Comparison of ENCODE assay signal across 9 cellular contexts in the genomic region with DNA sequence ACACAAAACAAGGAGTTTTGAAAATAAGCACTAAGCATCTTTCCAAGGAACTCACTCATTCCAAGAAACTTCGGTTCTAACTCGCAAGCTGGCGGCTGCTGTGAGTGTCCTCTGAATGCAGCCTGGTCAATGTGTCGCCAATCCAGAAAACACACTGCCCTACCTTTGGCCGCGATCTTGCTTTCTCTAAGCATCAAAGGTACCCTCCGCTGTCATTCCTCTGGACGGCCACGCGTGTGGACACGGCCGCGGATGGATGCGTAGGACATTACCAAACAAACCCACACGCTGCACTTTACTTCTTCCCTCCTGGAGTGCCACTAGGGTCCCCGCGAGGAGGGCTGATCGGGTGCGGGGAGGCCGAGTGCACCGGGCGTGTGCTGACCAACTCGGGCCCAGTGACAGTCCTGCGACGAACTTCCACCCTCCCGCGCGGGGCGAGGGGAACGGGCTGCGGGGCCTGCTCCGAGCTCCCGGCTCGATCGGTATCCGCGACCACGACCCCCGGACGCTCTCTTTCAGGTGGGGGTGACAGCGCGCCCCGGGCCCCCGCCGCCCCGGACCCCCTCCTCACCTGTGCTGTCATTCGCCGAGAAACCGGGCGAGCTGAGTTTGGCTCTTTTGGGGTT. TPM values are rescaled to one million over a fixed set of nuclear protein-coding genes. Genes with fewer than 3 reads are reported as not detected.
DNase-seq lines count a peak whose midpoint lies in the region; ATAC-seq, FAIRE-seq and TF ChIP-seq lines count a peak whose summit lies in the region.
"Had no signal": no experiment of that assay in that cellular context is flagged by ENCODE, and none has a peak within 500 bp of the region (broad histone marks: within the 10 kb centered on the region; RNA-seq: fewer than 3 reads in every experiment).

No MANE protein-coding gene starts in this region.

- FAIRE-seq in GM12878 (lab: Jason Lieb, UNC) (no peak), kidney (lab: Jason Lieb, UNC) (no peak)
- FAIRE-seq: frontal cortex had no signal

- H2AFZ ChIP-seq in GM12878 (ENCODE audit: control insufficient read depth, low read depth, low read length): no peak overlapping the region

- POLR2A ChIA-PET in GM12878 (lab: Charles Lee): interaction anchor here (0.5 to 3.5 kb wide), 8 partner anchors 9 to 138 kb away, joined by 3 to 22 read pairs (median 4); no protein-coding TSS in a partner anchor
- POLR2A ChIA-PET in GM10248 (lab: Yijun Ruan, JAX): no interaction called here

- H3K4me3 ChIP-seq in GM12878: peak overlapping the region; percentile 80
- peak overlapping the region; percentile 74 to 90 for H3K4me3 ChIP-seq in kidney (ENCODE audit: low read length in 2 of 2)

- RAD21 ChIA-PET in GM12878 (lab: Charles Lee; ENCODE audit: unreplicated experiment): interaction anchor here (1.0 to 7.1 kb wide), 11 partner anchors 8 to 162 kb away, joined by 3 to 49 read pairs (median 5); partner anchors contain the start of gene TRAP1

- no peak for TF ChIP-seq RAD21 in GM12878 (IDR thresholded peaks at IDR 0.05; ENCODE audit: insufficient read depth, low read depth, low read length)

- BruUV-seq in GM12878 (replicated peaks; lab: Mats Ljungman, UMichigan): no TSS peak

- H3K36me3 ChIP-seq in GM12878 (ENCODE audit: control insufficient read depth in 2 of 2, insufficient read depth in 2 of 2, low read length in 1 of 2) (no peaks in the 10 kb centered on the region; a peak in 1 of 4 replicates), kidney (ENCODE audit: control insufficient read depth in 1 of 2, insufficient read depth in 2 of 2, low read length in 2 of 2) (no peaks in the 10 kb centered on the region)

- peak; percentile 54 for DNase-seq in NCI-H69 (lab: John Stamatoyannopoulos, UW)
- DNase-seq in GM12878 (ENCODE audit: low read depth, low spot score): no peak
- DNase-seq in kidney: peak; percentile 83
- DNase-seq in stimulated activated CD4-positive, alpha-beta T cell treated with anti-CD3 and anti-CD28 coated beads, Interleukin-4, amount 100 ng/mL, for 24 hours: peak; percentile 20
- no peak for DNase-seq in GM10248 (ENCODE audit: extremely low spot score)
- DNase-seq in activated gamma-delta T cell (lab: John Stamatoyannopoulos, UW): no peak

- SMC1A ChIA-PET in GM12878 (lab: Charles Lee; ENCODE audit: uncharacterized antibody, unreplicated experiment): interaction anchor here (0.8 to 7.6 kb wide), 14 partner anchors 17 to 740 kb away, joined by 3 to 160 read pairs (median 5); no protein-coding TSS in a partner anchor

- H4K20me1 ChIP-seq in GM12878 (ENCODE audit: control insufficient read depth, insufficient read depth): peaks cover 12% of the 10 kb centered on the region; the same call in 1 of the 2 replicates

- peaks cover 11% of the 10 kb centered on the region for H3K4me1 ChIP-seq in GM12878 (ENCODE audit: control insufficient read depth, insufficient read depth, low read length)
- peaks cover 27 to 32% of the 10 kb centered on the region in 2 donors for H3K4me1 ChIP-seq in kidney (ENCODE audit: control insufficient read depth in 1 of 2, insufficient read depth in 1 of 2, low read depth in 1 of 2, low read length in 2 of 2)

- CTCF ChIA-PET in GM12878 (lab: Yijun Ruan, JAX): interaction anchor here (0.5 to 5.6 kb wide), 12 partner anchors 14 to 355 kb away, joined by 3 to 35 read pairs (median 10); no protein-coding TSS in a partner anchor
- CTCF ChIA-PET in GM10248 (lab: Yijun Ruan, JAX): interaction anchor here (0.7 to 1.9 kb wide), 7 partner anchors 11 to 375 kb away, joined by 3 to 5 read pairs (median 3); no protein-coding TSS in a partner anchor

- no peak for TF ChIP-seq CTCF in 22Rv1 (IDR thresholded peaks at IDR 0.05)
- no peak for TF ChIP-seq CTCF in GM12878 (IDR thresholded peaks at IDR 0.05 in 2 of 3, conservative IDR thresholded peaks at IDR 0.05 in 1 of 3; ENCODE audit: control insufficient read depth in 2 of 3, extremely low read depth in 1 of 3, insufficient read depth in 1 of 3, low read depth in 3 of 3, low read length in 3 of 3)
- TF ChIP-seq CTCF in kidney (IDR thresholded peaks at IDR 0.05; ENCODE audit: borderline replicate concordance, extremely low read depth, insufficient read depth): no peak
- no peak for TF ChIP-seq CTCF in GM10248 (IDR thresholded peaks at IDR 0.05; ENCODE audit: control extremely low read depth, extremely low read depth, low read depth, missing control alignments)

- peak overlapping the region; percentile 78 for H3K4me2 ChIP-seq in GM12878 (ENCODE audit: control insufficient read depth, insufficient read depth)

- no peaks in the 10 kb centered on the region for H3K27me3 ChIP-seq in GM12878 (replicated peaks in 1 of 2; ENCODE audit: control insufficient read depth in 2 of 2, insufficient read depth in 2 of 2, low read length in 1 of 2)

- no peak for TF ChIP-seq EP300 in GM12878 (IDR thresholded peaks at IDR 0.05; ENCODE audit: borderline replicate concordance in 1 of 2, control insufficient read depth in 1 of 2, low read depth in 2 of 2, low read length in 2 of 2)

- H3K9ac ChIP-seq in GM12878 (ENCODE audit: control insufficient read depth, insufficient read depth, low read length) (peak overlapping the region; percentile 79), kidney (ENCODE audit: low read length in 2 of 2) (peak overlapping the region; percentile 29 to 81)

- peak; percentile 43 for TF ChIP-seq POLR2A in GM12878 (IDR thresholded peaks at IDR 0.05; ENCODE audit: low read depth, low read length)

- H3K9me3 ChIP-seq in GM12878 (replicated peaks; ENCODE audit: control insufficient read depth, insufficient read depth, low read length) (no peaks in the 10 kb centered on the region), kidney (ENCODE audit: control insufficient read depth in 1 of 2, low read length in 2 of 2) (no peaks in the 10 kb centered on the region)

- intact Hi-C loops in GM12878 (cut with micrococcal nuclease; ENCODE audit: unreplicated experiment) (loop anchor here (2.0 to 5.0 kb wide), 3 partner anchors 92 to 373 kb away; no protein-coding TSS in a partner anchor), kidney (cut with DNase I) (no loop called here)

- H3K79me2 ChIP-seq in GM12878 (ENCODE audit: control insufficient read depth, insufficient read depth, low read length): peaks cover 54% of the 10 kb centered on the region

- H3K27ac ChIP-seq in 22Rv1: peak overlapping the region; percentile 80
- H3K27ac ChIP-seq in GM12878 (ENCODE audit: control insufficient read depth, insufficient read depth): peak overlapping the region; percentile 60
- no peak overlapping the region for H3K27ac ChIP-seq in kidney (ENCODE audit: low read depth in 2 of 2, low read length in 2 of 2)

- in situ Hi-C loops in GM12878 (cut with MboI): loop anchor here (5.0 kb wide), 1 partner anchor 187 kb away; no protein-coding TSS in a partner anchor

- peak; percentile 18 for ATAC-seq in GM18907 (IDR thresholded peaks at IDR 0.05; ENCODE audit: unreplicated experiment)
- peak; percentile 37 for ATAC-seq in GM12878

- under 1% methylated on average over 36 of the region's 50 CpGs for WGBS in GM12878 (ENCODE audit: insufficient coverage, insufficient replicate concordance, low lambda C conversion rate, missing lambda C conversion rate)

TF ChIP-seq in GM12878, 131 proteins besides CTCF, POLR2A, EP300 and RAD21:
- TF ChIP-seq RUNX3 (IDR thresholded peaks at IDR 0.05; ENCODE audit: low read length): no peak
- TF ChIP-seq POLR2AphosphoS5 (IDR thresholded peaks at IDR 0.05; ENCODE audit: low read length): 0 out of 2 replicates have a peak, but pooled peaks have one; percentile 28
- TF ChIP-seq ZSCAN29 (IDR thresholded peaks at IDR 0.05): no peak
- TF ChIP-seq MYC (IDR thresholded peaks at IDR 0.05; ENCODE audit: insufficient read depth, insufficient read length, insufficient replicate concordance, low read length, severe bottlenecking): peak; percentile 43
- TF ChIP-seq MTA3 (IDR thresholded peaks at IDR 0.05; ENCODE audit: borderline replicate concordance, low read length): no peak
- 0 out of 2 replicates have a peak, but pooled peaks have one; percentile 33 for TF ChIP-seq HDGF (IDR thresholded peaks at IDR 0.05)
- TF ChIP-seq SUZ12 (IDR thresholded peaks at IDR 0.05; ENCODE audit: unreplicated experiment): no peak

RNA-seq across cellular contexts. Expression of gene CREBBP, which starts 1.1 kb away (rescaled TPM):
- total RNA-seq in GM12878 (2013; cell fraction: nucleolus; rRNA removed): 81.9 and 88.7 TPM in 2 replicates
- total RNA-seq in GM12878 (2014; rRNA removed) (9.8 and 11.2 TPM in 2 replicates), GM12878 (2014; rRNA removed; fragmentation: Illumina TruSeq; extraction: Trizol) (7.5 and 8.7 TPM in 2 replicates), GM12878 (2021) (26.7 and 32.7 TPM in 2 replicates), kidney (74.6 TPM)
- polyA plus RNA-seq in GM12878 (2011; ENCODE audit: low read depth): 8.6 TPM
- polyA plus RNA-seq in GM12878 (2011; rRNA removed) (2.9 and 5.0 TPM in 2 replicates), GM12878 (2014; fragmentation: Illumina TruSeq; extraction: Trizol) (13.9 and 19.4 TPM in 2 replicates), GM12878 (2014; fragmentation: Nextera tagmentation; extraction: Ambion mirVana) (1 to 10 TPM; 3.4 to 3.8 TPM), GM12878 (2014; rRNA removed) (14.1 and 16.9 TPM in 2 replicates), GM12878 (2016; fragmentation: Nextera tagmentation; extraction: Ambion mirVana) (1 to 10 TPM; 6.6 to 8.3 TPM), kidney (ENCODE audit: insufficient read depth, low read depth, low replicate concordance) (5.9 TPM)
- polyA plus RNA-seq in GM12878 (2011; cell fraction: cytosol; rRNA removed): 4.2 and 6.9 TPM in 2 replicates
- polyA plus RNA-seq in GM12878 (2011; cell fraction: nucleus; rRNA removed): 16.3 and 21.2 TPM in 2 replicates
- 15.3 and 22.5 TPM in 2 replicates for polyA plus RNA-seq in GM12878 (2012)
- 19.5 and 29.1 TPM in 2 replicates for polyA minus RNA-seq in GM12878 (2011; rRNA and poly(A)+ RNA removed)
- 15.9 and 16.2 TPM in 2 replicates for polyA minus RNA-seq in GM12878 (2011; cell fraction: cytosol; rRNA and poly(A)+ RNA removed)
- 23.0 and 57.8 TPM in 2 replicates for polyA minus RNA-seq in GM12878 (2011; cell fraction: nucleus; rRNA and poly(A)+ RNA removed)

Comparison
In these comparisons a context has a peak if more than half of its experiments do, and no peak if none do; other contexts are left out.
1. H3K27ac ChIP-seq: peak in 22Rv1 (single experiment) and GM12878 (single experiment); none in kidney (0 of 2).
2. DNase-seq: peak in NCI-H69 (single experiment), kidney (single experiment) and stimulated activated CD4-positive, alpha-beta T cell treated with anti-CD3 and anti-CD28 coated beads, Interleukin-4, amount 100 ng/mL, for 24 hours (single experiment); none in GM12878 (single experiment), GM10248 (single experiment) and activated gamma-delta T cell (single experiment).